In genomic region chr14:24052656-24053547, GRCh38 we compare ENCODE assay signal across 1 cellular context.
TF ChIP-seq lines count a peak whose summit lies in the region.

No MANE protein-coding gene starts in this region.

TF ChIP-seq in HepG2, 621 proteins besides CTCF, POLR2A, EP300 and RAD21 (continued from another document and continues in another):
- TF ChIP-seq ZBTB40 (IDR thresholded peaks at IDR 0.05) (no peak), ZBTB40 (CRISPR knock-in tag; IDR thresholded peaks at IDR 0.05) (no peak), NCOA5 (CRISPR knock-in tag; IDR thresholded peaks at IDR 0.05) (no peak), ZNF232 (CRISPR knock-in tag; IDR thresholded peaks at IDR 0.05; ENCODE audit: borderline replicate concordance) (no peak), NFKBIZ (CRISPR knock-in tag; IDR thresholded peaks at IDR 0.05) (no peak), GABPA (IDR thresholded peaks at IDR 0.05; ENCODE audit: low read depth, low read length) (no peak), GABPA (CRISPR knock-in tag; IDR thresholded peaks at IDR 0.05; ENCODE audit: low read depth) (no peak), PRPF4 (IDR thresholded peaks at IDR 0.05; ENCODE audit: low read depth, low read length, poor library complexity, severe bottlenecking) (no peak), ZNF563 (CRISPR knock-in tag; IDR thresholded peaks at IDR 0.05) (no peak), MXD4 (CRISPR knock-in tag; IDR thresholded peaks at IDR 0.05) (no peak; the same call in 1 of the 2 replicates), TEAD2 (CRISPR knock-in tag; IDR thresholded peaks at IDR 0.05) (no peak), ZNF512 (CRISPR knock-in tag; IDR thresholded peaks at IDR 0.05) (no peak; the same call in 1 of the 2 replicates), EZH2 (conservative IDR thresholded peaks at IDR 0.05; ENCODE audit: low read depth, low read length) (no peak), KLF13 (CRISPR knock-in tag; IDR thresholded peaks at IDR 0.05) (no peak), CBFB (CRISPR knock-in tag; IDR thresholded peaks at IDR 0.05) (no peak), ZNF781 (CRISPR knock-in tag; IDR thresholded peaks at IDR 0.05; ENCODE audit: borderline replicate concordance, not compliant biosample characterization) (peak; percentile 49), ZNF792 (CRISPR knock-in tag; IDR thresholded peaks at IDR 0.05) (no peak), ONECUT2 (CRISPR knock-in tag; IDR thresholded peaks at IDR 0.05) (no peak), NR1H2 (CRISPR knock-in tag; IDR thresholded peaks at IDR 0.05; ENCODE audit: borderline replicate concordance, low read depth) (no peak), ZNF784 (CRISPR knock-in tag; IDR thresholded peaks at IDR 0.05; ENCODE audit: borderline replicate concordance) (no peak), SUZ12 (IDR thresholded peaks at IDR 0.05; ENCODE audit: low read depth, low read length) (no peak), ZNF709 (CRISPR knock-in tag; IDR thresholded peaks at IDR 0.05) (no peak), TFDP2 (CRISPR knock-in tag; IDR thresholded peaks at IDR 0.05) (no peak), TSC22D2 (CRISPR knock-in tag; IDR thresholded peaks at IDR 0.05; ENCODE audit: borderline replicate concordance) (no peak), HDAC6 (IDR thresholded peaks at IDR 0.05; ENCODE audit: low read depth, low read length) (no peak), RCOR2 (CRISPR knock-in tag; IDR thresholded peaks at IDR 0.05) (no peak), LRRFIP1 (CRISPR knock-in tag; conservative IDR thresholded peaks at IDR 0.05) (no peak), TOPORS (CRISPR knock-in tag; IDR thresholded peaks at IDR 0.05) (no peak), MAZ (IDR thresholded peaks at IDR 0.05; ENCODE audit: borderline replicate concordance, low read depth, low read length) (no peak; the same call in 1 of the 2 replicates), MAZ (CRISPR knock-in tag; IDR thresholded peaks at IDR 0.05; ENCODE audit: low read depth) (no peak), RARG (CRISPR knock-in tag; IDR thresholded peaks at IDR 0.05; ENCODE audit: low read depth) (no peak), MXD3 (CRISPR knock-in tag; IDR thresholded peaks at IDR 0.05) (no peak), HHEX (CRISPR knock-in tag; IDR thresholded peaks at IDR 0.05) (no peak), ZNF160 (CRISPR knock-in tag; IDR thresholded peaks at IDR 0.05) (no peak), JUND (CRISPR knock-in tag; IDR thresholded peaks at IDR 0.05) (peak; percentile 38; the same call in 1 of the 2 replicates), FOSL2 (CRISPR knock-in tag; IDR thresholded peaks at IDR 0.05) (0 out of 2 replicates have a peak, but pooled peaks have one; percentile 24), ZFP41 (CRISPR knock-in tag; IDR thresholded peaks at IDR 0.05; ENCODE audit: borderline replicate concordance) (0 out of 2 replicates have a peak, but pooled peaks have one; percentile 20), GATAD2A (CRISPR knock-in tag; IDR thresholded peaks at IDR 0.05) (no peak), LBX2 (CRISPR knock-in tag; IDR thresholded peaks at IDR 0.05; ENCODE audit: borderline replicate concordance) (no peak), HMG20B (CRISPR knock-in tag; conservative IDR thresholded peaks at IDR 0.05) (no peak), TRIM24 (CRISPR knock-in tag; IDR thresholded peaks at IDR 0.05) (0 out of 2 replicates have a peak, but pooled peaks have one; percentile 48), NFIB (CRISPR knock-in tag; IDR thresholded peaks at IDR 0.05; ENCODE audit: borderline replicate concordance) (peak; percentile 90; the same call in 1 of the 2 replicates), RELA (CRISPR knock-in tag; IDR thresholded peaks at IDR 0.05) (no peak), ATM (IDR thresholded peaks at IDR 0.05; ENCODE audit: borderline replicate concordance) (no peak), MAFK (conservative IDR thresholded peaks at IDR 0.05 in 1 of 2, IDR thresholded peaks at IDR 0.05 in 1 of 2; ENCODE audit: low read length in 2 of 2) (no peak), POGZ (CRISPR knock-in tag; IDR thresholded peaks at IDR 0.05) (no peak), STAT6 (CRISPR knock-in tag; IDR thresholded peaks at IDR 0.05; ENCODE audit: borderline replicate concordance) (no peak), ZNF337 (CRISPR knock-in tag; IDR thresholded peaks at IDR 0.05; ENCODE audit: borderline replicate concordance, low read depth) (no peak), FOXC1 (CRISPR knock-in tag; IDR thresholded peaks at IDR 0.05; ENCODE audit: borderline replicate concordance) (peak; percentile 17; the same call in 1 of the 2 replicates), CREM (IDR thresholded peaks at IDR 0.05) (no peak), CREM (CRISPR knock-in tag; IDR thresholded peaks at IDR 0.05) (no peak)
